In the genomic region with DNA sequence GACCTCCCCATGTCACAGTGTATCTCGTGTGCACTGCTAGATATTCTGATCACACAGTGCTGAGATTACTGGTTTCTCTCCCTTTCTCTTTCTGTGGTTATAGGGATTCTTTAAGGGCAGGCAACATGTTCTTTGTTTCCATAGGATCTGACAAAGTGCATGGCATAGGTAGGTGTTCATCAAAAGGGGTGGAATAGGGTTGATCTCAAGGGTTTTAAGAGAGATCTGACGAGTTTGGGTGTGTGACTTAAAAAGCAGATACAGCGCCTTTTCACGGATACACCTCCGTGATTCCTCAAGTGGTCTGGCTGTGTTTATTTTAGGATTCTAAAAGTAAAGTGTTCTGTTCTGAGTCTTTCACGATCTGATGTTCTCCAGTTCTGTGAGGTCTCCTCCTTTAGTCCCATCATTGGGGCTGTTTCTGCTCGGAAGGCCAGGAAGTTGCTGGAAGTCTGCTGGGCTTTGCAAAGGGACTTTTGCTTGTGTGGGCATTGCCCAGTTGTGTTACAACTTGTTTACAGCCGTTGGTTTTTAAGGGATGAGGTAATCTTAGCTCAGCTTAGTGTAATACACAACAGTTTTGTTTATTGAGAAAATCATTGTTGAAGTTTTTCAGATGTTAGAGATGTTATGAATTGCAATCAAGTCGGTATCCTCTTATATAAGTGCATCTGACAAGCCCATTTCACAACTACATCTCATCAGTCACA, we compare ENCODE assay signal across 10 cellular contexts. TPM values are rescaled to one million over a fixed set of nuclear protein-coding genes. Genes with fewer than 3 reads are reported as not detected.
DNase-seq lines count a peak whose midpoint lies in the region; ATAC-seq and TF ChIP-seq lines count a peak whose summit lies in the region.
"Had no signal": no experiment of that assay in that cellular context is flagged by ENCODE, and none has a peak within 500 bp of the region (broad histone marks: within the 10 kb centered on the region; RNA-seq: fewer than 3 reads in every experiment).

No MANE protein-coding gene starts in this region.

- no peaks in the 10 kb centered on the region for H3K9me3 ChIP-seq in adipocyte (ENCODE audit: control insufficient read depth, low read length)
- H3K9me3 ChIP-seq in stomach smooth muscle (ENCODE audit: control insufficient read depth in 2 of 2, low read length in 2 of 2): no peaks in the 10 kb centered on the region

- peak; percentile 11 for DNase-seq in HCEC 1CT
- peak; percentile 74 for DNase-seq in adipocyte (ENCODE audit: low read depth)
- peak; percentile 75 to 89 for DNase-seq in foreskin keratinocyte
- DNase-seq in DMS 273 (lab: John Stamatoyannopoulos, UW; ENCODE audit: unreplicated experiment): no peak
- no peak for DNase-seq in glomerular visceral epithelial cell (ENCODE audit: extremely low spot score)
- DNase-seq in NCI-H146 treated with DMSO at 0.1 percent for 48 hours (lab: John Stamatoyannopoulos, UW; ENCODE audit: unreplicated experiment): no peak
- DNase-seq: cortex of kidney, NCI-H2081 treated with DMSO at 0.1 percent for 48 hours had no signal

- H3K4me3 ChIP-seq in adipocyte (ENCODE audit: low read length): no peak overlapping the region
- peak overlapping the region in 1 of 2 donors; percentile 49 for H3K4me3 ChIP-seq in stomach smooth muscle (ENCODE audit: low read length in 2 of 2)

- ATAC-seq in foreskin keratinocyte (peak; percentile 79), GM18517 (IDR thresholded peaks at IDR 0.05; ENCODE audit: unreplicated experiment) (no peak)

- H3K36me3 ChIP-seq in adipocyte (ENCODE audit: control insufficient read depth, insufficient read depth, low read length, severe bottlenecking) (no peaks in the 10 kb centered on the region), stomach smooth muscle (ENCODE audit: control insufficient read depth in 2 of 2, insufficient read depth in 2 of 2, low read length in 2 of 2) (no peaks in the 10 kb centered on the region)

- H3K27me3 ChIP-seq in adipocyte (replicated peaks; ENCODE audit: control insufficient read depth, insufficient read depth, low read length): no peaks in the 10 kb centered on the region
- no peaks in the 10 kb centered on the region for H3K27me3 ChIP-seq in foreskin keratinocyte
- no peaks in the 10 kb centered on the region for H3K27me3 ChIP-seq in stomach smooth muscle (ENCODE audit: control insufficient read depth in 1 of 2, insufficient read depth in 2 of 2, low read length in 2 of 2)

- TF ChIP-seq CTCF in foreskin keratinocyte (conservative IDR thresholded peaks at IDR 0.05): no peak

- H3K27ac ChIP-seq in foreskin keratinocyte (peak overlapping the region; percentile 94), stomach smooth muscle (ENCODE audit: low read length) (peak overlapping the region; percentile 46)

- peaks cover 38% of the 10 kb centered on the region for H3K4me1 ChIP-seq in adipocyte (ENCODE audit: control insufficient read depth, insufficient read depth, low read length)
- peaks cover 22% of the 10 kb centered on the region for H3K4me1 ChIP-seq in foreskin keratinocyte
- H3K4me1 ChIP-seq in stomach smooth muscle (ENCODE audit: control insufficient read depth, insufficient read depth, low read length): peaks cover 28% of the 10 kb centered on the region

- no peak overlapping the region for H3K9ac ChIP-seq in adipocyte (ENCODE audit: low read length)
- no peak overlapping the region for H3K9ac ChIP-seq in stomach smooth muscle (ENCODE audit: low read length in 2 of 2)

RNA-seq across cellular contexts. Expression of gene IGF1R, which starts 34.8 kb away (rescaled TPM):
- 30.1 and 38.4 TPM in 2 replicates for total RNA-seq in foreskin keratinocyte
- polyA plus RNA-seq in foreskin keratinocyte: 4.8 and 5.0 TPM in 2 replicates

Comparison
In these comparisons a context has a peak if more than half of its experiments do, and no peak if none do; other contexts are left out.
1. DNase-seq: peak in HCEC 1CT (single experiment), adipocyte (single experiment) and foreskin keratinocyte (2 of 2); none in DMS 273 (single experiment), glomerular visceral epithelial cell (single experiment) and NCI-H146 treated with DMSO at 0.1 percent for 48 hours (single experiment).